In genomic region chr17:18021372-18021771, GRCh38 we compare ENCODE assay signal across 2 cellular contexts.
TF ChIP-seq lines count a peak whose summit lies in the region.

No MANE protein-coding gene starts in this region.

TF ChIP-seq in GM23338, 12 proteins besides CTCF, POLR2A, EP300 and RAD21 (continued from another document):
- no peak for TF ChIP-seq REST (IDR thresholded peaks at IDR 0.05; ENCODE audit: unreplicated experiment)
- no peak for TF ChIP-seq POLR2AphosphoS5 (IDR thresholded peaks at IDR 0.05; ENCODE audit: low read depth)
- TF ChIP-seq ZNF462 (CRISPR knock-in tag; IDR thresholded peaks at IDR 0.05), result no peak
- no peak for TF ChIP-seq NANOG (IDR thresholded peaks at IDR 0.05; ENCODE audit: borderline replicate concordance)
- no peak for TF ChIP-seq ZNF331 (CRISPR knock-in tag; IDR thresholded peaks at IDR 0.05; ENCODE audit: low read depth)
- TF ChIP-seq EZH2 (IDR thresholded peaks at IDR 0.05; ENCODE audit: low read depth, unreplicated experiment), result no peak
- no peak for TF ChIP-seq ETS1 (IDR thresholded peaks at IDR 0.05)
- no peak for TF ChIP-seq CREB1 (CRISPR knock-in tag; IDR thresholded peaks at IDR 0.05; ENCODE audit: low read depth)
- TF ChIP-seq EZH2phosphoT487 (IDR thresholded peaks at IDR 0.05; ENCODE audit: unreplicated experiment), result no peak
- TF ChIP-seq STAT1 (IDR thresholded peaks at IDR 0.05; ENCODE audit: unreplicated experiment), result no peak
- TF ChIP-seq ZNF114 (CRISPR knock-in tag; IDR thresholded peaks at IDR 0.05), result no peak

TF ChIP-seq in WTC11, 78 proteins besides CTCF, POLR2A, EP300 and RAD21 (continued from another document):
- TF ChIP-seq ZNF512 (CRISPR knock-in tag; IDR thresholded peaks at IDR 0.05; ENCODE audit: borderline replicate concordance), result no peak
- no peak for TF ChIP-seq ZMAT4 (CRISPR knock-in tag; IDR thresholded peaks at IDR 0.05)
- peak; percentile 86 for TF ChIP-seq USF2 (CRISPR knock-in tag; IDR thresholded peaks at IDR 0.05)
- TF ChIP-seq FOXP4 (CRISPR knock-in tag; IDR thresholded peaks at IDR 0.05), result no peak
- TF ChIP-seq ZNF317 (CRISPR knock-in tag; IDR thresholded peaks at IDR 0.05; ENCODE audit: borderline replicate concordance, low read depth), result no peak
- no peak for TF ChIP-seq NR3C1 (CRISPR knock-in tag; conservative IDR thresholded peaks at IDR 0.05; ENCODE audit: low read depth)
- no peak for TF ChIP-seq GTF2I (CRISPR knock-in tag; conservative IDR thresholded peaks at IDR 0.05)
- no peak for TF ChIP-seq FOXK1 (CRISPR knock-in tag; IDR thresholded peaks at IDR 0.05)
- no peak for TF ChIP-seq PRDM15 (CRISPR knock-in tag; IDR thresholded peaks at IDR 0.05)
- no peak for TF ChIP-seq ZNF138 (CRISPR knock-in tag; conservative IDR thresholded peaks at IDR 0.05)
- no peak for TF ChIP-seq ZNF263 (CRISPR knock-in tag; IDR thresholded peaks at IDR 0.05; ENCODE audit: low read depth)
- TF ChIP-seq NFYB (CRISPR knock-in tag; conservative IDR thresholded peaks at IDR 0.05; ENCODE audit: low read depth), result 0 out of 2 replicates have a peak, but pooled peaks have one; percentile 57
